1 cellular context compared by ENCODE assay signal in genomic region chr16:81448154-81449131, GRCh38.
A peak's percentile ranks its signal among the peaks of the same experiment; 100 is the strongest.
TF ChIP-seq lines count a peak whose summit lies in the region.

No MANE protein-coding gene starts in this region.

TF ChIP-seq in HepG2, 621 proteins besides CTCF, POLR2A, EP300 and RAD21 (continued from another document and continues in another):
- TF ChIP-seq HMGXB3 (CRISPR knock-in tag; IDR thresholded peaks at IDR 0.05; ENCODE audit: borderline replicate concordance), result peak; percentile 52; the same call in 1 of the 2 replicates
- TF ChIP-seq PRDM4 (CRISPR knock-in tag; IDR thresholded peaks at IDR 0.05; ENCODE audit: borderline replicate concordance), result no peak
- no peak for TF ChIP-seq ZNF83 (CRISPR knock-in tag; IDR thresholded peaks at IDR 0.05; ENCODE audit: borderline replicate concordance)
- no peak for TF ChIP-seq PAWR (CRISPR knock-in tag; IDR thresholded peaks at IDR 0.05; ENCODE audit: borderline replicate concordance)
- peak; percentile 60; the same call in 1 of the 2 replicates for TF ChIP-seq ZBTB39 (CRISPR knock-in tag; IDR thresholded peaks at IDR 0.05)
- no peak for TF ChIP-seq IKZF1 (IDR thresholded peaks at IDR 0.05)
- peak; percentile 96; the same call in 1 of the 2 replicates for TF ChIP-seq ZNF205 (CRISPR knock-in tag; IDR thresholded peaks at IDR 0.05)
- TF ChIP-seq ZSCAN12 (CRISPR knock-in tag; IDR thresholded peaks at IDR 0.05), result no peak
- TF ChIP-seq ZNF101 (CRISPR knock-in tag; IDR thresholded peaks at IDR 0.05; ENCODE audit: borderline replicate concordance, low read depth), result no peak; the same call in 1 of the 2 replicates
- TF ChIP-seq PAF1 (CRISPR knock-in tag; IDR thresholded peaks at IDR 0.05), result peak; percentile 34; the same call in 1 of the 2 replicates
- peak; percentile 95 for TF ChIP-seq HIVEP1 (CRISPR knock-in tag; IDR thresholded peaks at IDR 0.05)
- TF ChIP-seq ZSCAN20 (CRISPR knock-in tag; IDR thresholded peaks at IDR 0.05; ENCODE audit: borderline replicate concordance), result peak; percentile 90
- peak; percentile 81; the same call in 1 of the 2 replicates for TF ChIP-seq RFXAP (CRISPR knock-in tag; IDR thresholded peaks at IDR 0.05; ENCODE audit: borderline replicate concordance)
- TF ChIP-seq ZNF513 (CRISPR knock-in tag; conservative IDR thresholded peaks at IDR 0.05), result no peak
- TF ChIP-seq ZBTB8A (CRISPR knock-in tag; IDR thresholded peaks at IDR 0.05; ENCODE audit: borderline replicate concordance, low read depth), result no peak
- TF ChIP-seq MED1 (CRISPR knock-in tag; IDR thresholded peaks at IDR 0.05), result peak; percentile 99
- 0 out of 2 replicates have a peak, but pooled peaks have one; percentile 20 for TF ChIP-seq E2F2 (CRISPR knock-in tag; IDR thresholded peaks at IDR 0.05; ENCODE audit: borderline replicate concordance)
- TF ChIP-seq SALL2 (CRISPR knock-in tag; IDR thresholded peaks at IDR 0.05), result peak; percentile 61; the same call in 1 of the 2 replicates
- 0 out of 2 replicates have a peak, but pooled peaks have one; percentile 36 for TF ChIP-seq NFIC (IDR thresholded peaks at IDR 0.05; ENCODE audit: low read length)
- peak; percentile 80 for TF ChIP-seq HOMEZ (CRISPR knock-in tag; IDR thresholded peaks at IDR 0.05; ENCODE audit: low read depth)
- 0 out of 2 replicates have a peak, but pooled peaks have one; percentile 22 for TF ChIP-seq ZBTB1 (CRISPR knock-in tag; IDR thresholded peaks at IDR 0.05; ENCODE audit: borderline replicate concordance)
- TF ChIP-seq ZNF646 (CRISPR knock-in tag; IDR thresholded peaks at IDR 0.05), result no peak; the same call in 1 of the 2 replicates
- TF ChIP-seq RARA (CRISPR knock-in tag; IDR thresholded peaks at IDR 0.05), result peak; percentile 96
- no peak for TF ChIP-seq SOX6 (IDR thresholded peaks at IDR 0.05)
- peak; percentile 93 for TF ChIP-seq SOX6 (CRISPR knock-in tag; IDR thresholded peaks at IDR 0.05)
- TF ChIP-seq SKIL (CRISPR knock-in tag; IDR thresholded peaks at IDR 0.05; ENCODE audit: borderline replicate concordance), result peak; percentile 97
- no peak for TF ChIP-seq RORA (CRISPR knock-in tag; IDR thresholded peaks at IDR 0.05)
- TF ChIP-seq ZBTB25 (CRISPR knock-in tag; IDR thresholded peaks at IDR 0.05), result peak; percentile 94
- peak; percentile 86 for TF ChIP-seq ARNT2 (CRISPR knock-in tag; IDR thresholded peaks at IDR 0.05; ENCODE audit: low read depth)
- TF ChIP-seq KAT8 (CRISPR knock-in tag; IDR thresholded peaks at IDR 0.05), result peak; percentile 87
- no peak for TF ChIP-seq NFRKB (IDR thresholded peaks at IDR 0.05)
- TF ChIP-seq ZNF839 (CRISPR knock-in tag; IDR thresholded peaks at IDR 0.05; ENCODE audit: borderline replicate concordance), result peak; percentile 81; the same call in 1 of the 2 replicates
